13 cellular contexts compared by ENCODE assay signal in genomic region chr5:172830876-172831662, GRCh38. TPM values are rescaled to one million over a fixed set of nuclear protein-coding genes. Genes with fewer than 3 reads are reported as not detected.
DNase-seq lines count a peak whose midpoint lies in the region; TF ChIP-seq lines count a peak whose summit lies in the region.
"Had no signal": no experiment of that assay in that cellular context is flagged by ENCODE, and none has a peak within 500 bp of the region (broad histone marks: within the 10 kb centered on the region; RNA-seq: fewer than 3 reads in every experiment).

No MANE protein-coding gene starts in this region.

- H3K9ac ChIP-seq in BLaER1 treated with 17β-estradiol and CSF1 and Interleukin-3, amounts not matched to agents 10 nM and 100 nM = peak overlapping the region in 6 of 11 experiments; percentile 4 to 43 (median 29); a peak in 6 of 22 replicates
- peak overlapping the region; percentile 77 for H3K9ac ChIP-seq in mesenchymal stem cell (ENCODE audit: low read length)

- whole genome bisulfite sequencing in mesenchymal stem cell = 76% methylated on average over 14 of the region's 14 CpGs

- peaks cover 59 to 74% (median 69%) of the 10 kb centered on the region in 10 experiments for H3K4me1 ChIP-seq in BLaER1 treated with 17β-estradiol and CSF1 and Interleukin-3, amounts not matched to agents 10 nM and 100 nM
- H3K4me1 ChIP-seq in mesenchymal stem cell (ENCODE audit: control insufficient read depth, insufficient read depth, low read depth, low read length) = peaks cover 17% of the 10 kb centered on the region

- no peak overlapping the region for H2AFZ ChIP-seq in mesenchymal stem cell (ENCODE audit: low read depth, low read length)

- H3K79me1 ChIP-seq in mesenchymal stem cell (replicated peaks; ENCODE audit: low read length, poor library complexity, severe bottlenecking) = no peaks in the 10 kb centered on the region

- DNase-seq in MG63 (peak; percentile 41), astrocyte of the hippocampus (ENCODE audit: low read depth, low spot score) (peak; percentile 75), mesenchymal stem cell (peak; percentile 74), osteocyte (ENCODE audit: extremely low spot score, unreplicated experiment) (no peak), NCI-H82 treated with DMSO at 0.1 percent for 48 hours (lab: John Stamatoyannopoulos, UW; ENCODE audit: unreplicated experiment) (no peak), erythroblast (lab: John Stamatoyannopoulos, UW) (no peak)
- DNase-seq in activated CD8-positive, alpha-beta memory T cell treated with anti-CD3 and anti-CD28 coated beads, Interleukin-2, amount 50 U/mL, for 4 hours = no peak
- DNase-seq: activated CD4-positive, CD25-positive, alpha-beta regulatory T cell; activated effector memory CD4-positive, alpha-beta T cell treated with anti-CD3 and anti-CD28 coated beads, Interleukin-2, amount 50 U/mL, for 16 hours; DND-41; NCI-H1436; posterior cingulate gyrus had no signal

- H4K91ac ChIP-seq in mesenchymal stem cell (ENCODE audit: low read length) = no peak overlapping the region

- no peak overlapping the region for H2BK5ac ChIP-seq in mesenchymal stem cell (ENCODE audit: low read depth, low read length, poor library complexity, severe bottlenecking)

- peak overlapping the region; percentile 36 to 81 (median 57) for H3K4me2 ChIP-seq in BLaER1 treated with 17β-estradiol and CSF1 and Interleukin-3, amounts not matched to agents 10 nM and 100 nM
- H3K4me2 ChIP-seq in mesenchymal stem cell (ENCODE audit: low read length, poor library complexity, severe bottlenecking) = no peak overlapping the region

- no peak overlapping the region for H3K4me3 Mint-ChIP-seq in osteocyte (ENCODE audit: unreplicated experiment)

- peaks cover 9 to 18% (median 13%) of the 10 kb centered on the region in 11 experiments for H3K9me3 ChIP-seq in BLaER1 treated with 17β-estradiol and CSF1 and Interleukin-3, amounts not matched to agents 10 nM and 100 nM (replicated peaks in 1 of 11)
- peaks cover 9% of the 10 kb centered on the region for H3K9me3 ChIP-seq in MG63
- H3K9me3 ChIP-seq in mesenchymal stem cell (ENCODE audit: control insufficient read depth, low read length) = peaks cover 11% of the 10 kb centered on the region

- peaks cover 0 to 8% (median 0%) of the 10 kb centered on the region in 11 experiments; a peak in 4 of 22 replicates for H3K36me3 ChIP-seq in BLaER1 treated with 17β-estradiol and CSF1 and Interleukin-3, amounts not matched to agents 10 nM and 100 nM
- H3K36me3 ChIP-seq in MG63 (peaks cover 7% of the 10 kb centered on the region), mesenchymal stem cell (ENCODE audit: control insufficient read depth in 1 of 2, insufficient read depth in 2 of 2, low read depth in 1 of 2, low read length in 2 of 2) (no peaks in the 10 kb centered on the region)

- H3K23ac ChIP-seq in mesenchymal stem cell (ENCODE audit: low read length in 2 of 2) = no peak overlapping the region

- H4K20me1 ChIP-seq in BLaER1 treated with 17β-estradiol and CSF1 and Interleukin-3, amounts not matched to agents 10 nM and 100 nM = no peaks in the 10 kb centered on the region

- peaks cover 8% of the 10 kb centered on the region for H3K9me3 Mint-ChIP-seq in osteocyte (ENCODE audit: unreplicated experiment)

- TF ChIP-seq POLR2A in erythroblast (IDR thresholded peaks at IDR 0.05; ENCODE audit: low read length) = no peak

- H2BK12ac ChIP-seq in mesenchymal stem cell (ENCODE audit: low read length in 2 of 2) = no peak overlapping the region

- no peak overlapping the region for H2BK120ac ChIP-seq in mesenchymal stem cell (ENCODE audit: low read depth, low read length)

- no peaks in the 10 kb centered on the region for H3K36me3 Mint-ChIP-seq in osteocyte (ENCODE audit: unreplicated experiment)

- no peak for TF ChIP-seq CTCF in osteocyte (IDR thresholded peaks at IDR 0.05)

- no peak overlapping the region for H3K4me3 ChIP-seq in BLaER1 treated with 17β-estradiol and CSF1 and Interleukin-3, amounts not matched to agents 10 nM and 100 nM
- no peak overlapping the region for H3K4me3 ChIP-seq in MG63
- no peak overlapping the region for H3K4me3 ChIP-seq in mesenchymal stem cell (ENCODE audit: insufficient read depth in 1 of 2, low read depth in 1 of 2, low read length in 2 of 2)

- H3K27ac Mint-ChIP-seq in osteocyte (ENCODE audit: unreplicated experiment) = no peak overlapping the region

- no peak overlapping the region for H3K18ac ChIP-seq in mesenchymal stem cell (ENCODE audit: low read depth in 1 of 2, low read length in 2 of 2)

- no peaks in the 10 kb centered on the region for H3K27me3 ChIP-seq in BLaER1 treated with 17β-estradiol and CSF1 and Interleukin-3, amounts not matched to agents 10 nM and 100 nM
- no peaks in the 10 kb centered on the region; the same call in 1 of the 2 replicates for H3K27me3 ChIP-seq in MG63
- H3K27me3 ChIP-seq in mesenchymal stem cell (ENCODE audit: control insufficient read depth in 1 of 2, insufficient read depth in 1 of 2, low read length in 2 of 2) = no peaks in the 10 kb centered on the region

- H3K4me1 Mint-ChIP-seq in osteocyte (ENCODE audit: unreplicated experiment) = peaks cover 43% of the 10 kb centered on the region

- no peak overlapping the region for H2BK15ac ChIP-seq in mesenchymal stem cell (ENCODE audit: low read depth, poor library complexity, severe bottlenecking)

- no peak overlapping the region for H4K8ac ChIP-seq in mesenchymal stem cell (ENCODE audit: low read length)

- H3K27me3 Mint-ChIP-seq in osteocyte (ENCODE audit: unreplicated experiment) = no peaks in the 10 kb centered on the region

- H3K14ac ChIP-seq in mesenchymal stem cell (ENCODE audit: low read length in 2 of 2) = no peak overlapping the region

- peak overlapping the region in 10 of 11 experiments; percentile 18 to 60 (median 48); a peak in 17 of 22 replicates for H3K27ac ChIP-seq in BLaER1 treated with 17β-estradiol and CSF1 and Interleukin-3, amounts not matched to agents 10 nM and 100 nM
- no peak overlapping the region for H3K27ac ChIP-seq in mesenchymal stem cell (ENCODE audit: low read length, poor library complexity, severe bottlenecking)

- H2AK5ac ChIP-seq in mesenchymal stem cell (ENCODE audit: low read length, severe bottlenecking) = no peak overlapping the region

- H3K4ac ChIP-seq in mesenchymal stem cell (ENCODE audit: low read depth in 1 of 2, low read length in 2 of 2) = no peak overlapping the region

RNA-seq across cellular contexts. Expression of gene ERGIC1, which starts 3.0 kb away (rescaled TPM):
- total RNA-seq in MG63 (2014; rRNA removed; shearing (Covaris generic); ENCODE audit: low replicate concordance) = 65.6 and 98.8 TPM in 2 replicates
- 143 TPM for polyA plus RNA-seq in mesenchymal stem cell (2013, experiment 1 of 2)
- polyA plus RNA-seq in mesenchymal stem cell (2013, experiment 2 of 2) = 140 TPM
- 174 and 175 TPM in 2 replicates for total RNA-seq in osteocyte

Comparison
In these comparisons a context has a peak if more than half of its experiments do, and no peak if none do; other contexts are left out.
1. DNase-seq: peak in MG63 (single experiment), astrocyte of the hippocampus (single experiment) and mesenchymal stem cell (single experiment); none in osteocyte (single experiment), NCI-H82 treated with DMSO at 0.1 percent for 48 hours (single experiment), erythroblast (0 of 2) and activated CD8-positive, alpha-beta memory T cell treated with anti-CD3 and anti-CD28 coated beads, Interleukin-2, amount 50 U/mL, for 4 hours (single experiment).